ENCODE assay signal across 8 cellular contexts in the genomic region with DNA sequence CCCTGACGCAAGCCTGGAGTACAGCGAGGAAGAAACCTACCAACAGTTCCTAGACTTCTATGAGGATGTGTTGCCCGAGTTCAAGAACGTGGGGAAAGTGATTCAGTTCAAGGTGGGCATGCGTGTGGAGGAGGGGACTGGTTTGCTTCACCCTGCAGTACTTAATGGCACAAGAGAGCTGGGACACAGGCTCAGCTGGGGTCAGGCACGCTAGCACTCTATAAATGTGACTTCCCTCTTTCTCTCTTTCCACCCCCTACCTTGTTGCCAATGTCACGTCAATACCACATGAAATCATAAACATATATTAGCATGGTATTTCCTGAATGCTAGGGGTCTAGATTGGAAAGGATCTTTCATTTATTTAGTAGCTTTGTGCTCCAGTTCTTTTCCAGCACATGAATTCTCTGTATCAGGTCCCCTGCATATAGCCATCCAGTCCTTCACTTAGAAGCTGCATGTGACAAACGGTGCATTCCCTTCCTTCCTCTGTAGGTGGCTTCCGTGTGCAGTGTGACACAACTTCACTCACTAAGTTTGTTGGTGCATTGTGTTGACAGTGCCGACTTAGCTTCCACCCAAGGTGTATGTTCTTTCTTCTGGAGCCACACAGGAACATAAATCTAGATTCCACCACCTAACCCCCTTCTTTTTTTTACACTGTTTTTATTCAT. TPM values are rescaled to one million over a fixed set of nuclear protein-coding genes. Genes with fewer than 3 reads are reported as not detected.
DNase-seq lines count a peak whose midpoint lies in the region; ATAC-seq, FAIRE-seq and TF ChIP-seq lines count a peak whose summit lies in the region.

No MANE protein-coding gene starts in this region.

- H3K4me2 ChIP-seq in osteoblast (ENCODE audit: insufficient read depth, low read length) = no peak overlapping the region

- in situ Hi-C loops in SK-MEL-5 (cut with HindIII; ENCODE audit: low pct_unique_long_range_greater_than_20kb, low sequenced_read_pairs) = no loop called here

- peaks cover 42% of the 10 kb centered on the region for H3K36me3 ChIP-seq in osteoblast (ENCODE audit: insufficient read depth, low read length)

- CTCF ChIA-PET in AG04449 (lab: Yijun Ruan, JAX) = interaction anchor here (1.4 to 1.6 kb wide), 2 partner anchors 12 to 33 kb away, joined by 3 to 5 read pairs; no protein-coding TSS in a partner anchor

- peak; percentile 88 for FAIRE-seq in GM12891 (lab: Jason Lieb, UNC)

- peaks cover 9% of the 10 kb centered on the region for H3K36me3 Mint-ChIP-seq in endothelial cell (ENCODE audit: low read depth, unreplicated experiment)

- POLR2A ChIA-PET in AG04449 (lab: Yijun Ruan, JAX) = no interaction called here

- H3K27me3 Mint-ChIP-seq in endothelial cell (ENCODE audit: unreplicated experiment) = no peaks in the 10 kb centered on the region

- peak overlapping the region; percentile 51 for H3K4me3 Mint-ChIP-seq in endothelial cell (ENCODE audit: unreplicated experiment)

- H3K4me1 ChIP-seq in osteoblast (ENCODE audit: insufficient read depth, low read length) = no peaks in the 10 kb centered on the region

- H3K27ac ChIP-seq in osteoblast (ENCODE audit: low read depth, low read length) = no peak overlapping the region

- no peaks in the 10 kb centered on the region for H3K9me3 ChIP-seq in osteoblast (ENCODE audit: low read depth, low read length)

- no peaks in the 10 kb centered on the region for H3K4me1 Mint-ChIP-seq in endothelial cell (ENCODE audit: unreplicated experiment)

- peak overlapping the region; percentile 82 for H3K27ac Mint-ChIP-seq in endothelial cell (ENCODE audit: unreplicated experiment)

- ATAC-seq in HG02938 (IDR thresholded peaks at IDR 0.05; ENCODE audit: unreplicated experiment) = peak; percentile 62

- TF ChIP-seq CTCF in AG04449 (IDR thresholded peaks at IDR 0.05; ENCODE audit: insufficient read depth, low read length, missing control alignments) = peak; percentile 27
- peak; percentile 32 for TF ChIP-seq CTCF in endothelial cell (IDR thresholded peaks at IDR 0.05; ENCODE audit: unreplicated experiment)
- TF ChIP-seq CTCF in osteoblast (IDR thresholded peaks at IDR 0.05; ENCODE audit: extremely low read depth, low read depth, low read length) = peak; percentile 26

- TF ChIP-seq POLR2A in GM12891 (IDR thresholded peaks at IDR 0.05; ENCODE audit: low read depth, low read length) = no peak

- peaks cover 4% of the 10 kb centered on the region for H4K20me1 ChIP-seq in osteoblast (ENCODE audit: insufficient read depth, low read length)

- H3K79me2 ChIP-seq in osteoblast (ENCODE audit: insufficient read depth, low read length) = no peaks in the 10 kb centered on the region

- no peak for DNase-seq in AG04449 (ENCODE audit: low read depth, low spot score)
- DNase-seq in GM12891 (ENCODE audit: insufficient read length, low spot score) = peak; percentile 5
- peak; percentile 63 for DNase-seq in SK-MEL-5 (ENCODE audit: low read depth, low spot score)
- peak; percentile 8 for DNase-seq in endothelial cell (ENCODE audit: low spot score)
- DNase-seq in osteoblast (ENCODE audit: insufficient read length, low spot score, missing footprints) = no peak
- no peak for DNase-seq in NCI-H524 treated with DMSO at 0.1 percent for 48 hours (lab: John Stamatoyannopoulos, UW)
- DNase-seq in NCI-H446 (lab: John Stamatoyannopoulos, UW) = no peak

- H3K27me3 ChIP-seq in osteoblast (ENCODE audit: insufficient read depth, low read length) = no peaks in the 10 kb centered on the region

- H2AFZ ChIP-seq in osteoblast (ENCODE audit: low read length) = no peak overlapping the region

- H3K4me3 ChIP-seq in AG04449 (ENCODE audit: low read depth, low read length) = no peak overlapping the region
- H3K4me3 ChIP-seq in osteoblast (ENCODE audit: insufficient read depth, low read length) = no peak overlapping the region

- no peaks in the 10 kb centered on the region for H3K9me3 Mint-ChIP-seq in endothelial cell (ENCODE audit: unreplicated experiment)

TF ChIP-seq in GM12891, 5 proteins besides CTCF, POLR2A, EP300 and RAD21:
- TF ChIP-seq POU2F2 (IDR thresholded peaks at IDR 0.05; ENCODE audit: low read depth, low read length) = no peak
- no peak for TF ChIP-seq PAX5 (IDR thresholded peaks at IDR 0.05; ENCODE audit: insufficient read depth, low read length, severe bottlenecking)
- TF ChIP-seq TAF1 (IDR thresholded peaks at IDR 0.05; ENCODE audit: low read depth, low read length) = no peak
- no peak for TF ChIP-seq SPI1 (IDR thresholded peaks at IDR 0.05; ENCODE audit: low read depth, low read length)
- TF ChIP-seq POLR2AphosphoS5 (IDR thresholded peaks at IDR 0.05; ENCODE audit: low read depth, low read length) = no peak

RNA-seq across cellular contexts. Expression of gene ZRSR2, which starts 25.6 kb away (rescaled TPM):
- polyA plus RNA-seq in GM12891 (2012; ENCODE audit: low read depth, missing spikeins) = 13.3 TPM
- 3.8 and 7.0 TPM in 2 replicates for total RNA-seq in SK-MEL-5 (2014; rRNA removed; shearing (Covaris generic))
- polyA plus RNA-seq in SK-MEL-5 (2015; cell fraction: cytosol; rRNA removed) = 1.4 and 2.3 TPM in 2 replicates
- polyA plus RNA-seq in SK-MEL-5 (2015; cell fraction: nucleus; rRNA removed) = 11.3 and 16.6 TPM in 2 replicates
- total RNA-seq in endothelial cell (ENCODE audit: unreplicated experiment) = 8.4 TPM
- total RNA-seq in osteoblast = 2.9 and 4.1 TPM in 2 replicates

RNA-seq across cellular contexts. Expression of gene AP1S2, which starts 38.7 kb away (rescaled TPM):
- polyA plus RNA-seq in GM12891 (2012; ENCODE audit: low read depth, missing spikeins) = 35.3 TPM
- 718 and 802 TPM in 2 replicates for total RNA-seq in SK-MEL-5 (2014; rRNA removed; shearing (Covaris generic))
- 346 and 394 TPM in 2 replicates for polyA plus RNA-seq in SK-MEL-5 (2015; cell fraction: cytosol; rRNA removed)
- polyA plus RNA-seq in SK-MEL-5 (2015; cell fraction: nucleus; rRNA removed) = 303 and 342 TPM in 2 replicates
- total RNA-seq in endothelial cell (ENCODE audit: unreplicated experiment) (66.1 TPM), osteoblast (14.8 and 15.9 TPM in 2 replicates)

Comparison
In these comparisons a context has a peak if more than half of its experiments do, and no peak if none do; other contexts are left out.
1. DNase-seq: peak in GM12891 (single experiment), SK-MEL-5 (single experiment) and endothelial cell (single experiment); none in AG04449 (single experiment), osteoblast (single experiment), NCI-H524 treated with DMSO at 0.1 percent for 48 hours (single experiment) and NCI-H446 (0 of 2).
2. RNA of gene AP1S2, which starts 38.7 kb away (total RNA-seq): 718 to 802 TPM in SK-MEL-5; 66.1 TPM in endothelial cell (single experiment) and 14.8 to 15.9 TPM in osteoblast; every median in the first group is over 10 times any median in the second.
3. Peak in every context shown above with its lines, with median percentiles within 50 percentile points of each other: CTCF ChIP-seq.